ENCODE assay signal across 1 cellular context in genomic region chr18:6482198-6482977, GRCh38.
A peak's percentile ranks its signal among the peaks of the same experiment; 100 is the strongest.
TF ChIP-seq lines count a peak whose summit lies in the region.

No MANE protein-coding gene starts in this region.

TF ChIP-seq in GM23338, 12 proteins besides CTCF, POLR2A, EP300 and RAD21 (continued from another document):
- TF ChIP-seq ZNF462 (CRISPR knock-in tag; IDR thresholded peaks at IDR 0.05): peak; percentile 74
TF ChIP-seq in GM23338: peak in this region for 1.
